In genomic region chr1:218866507-218866906, GRCh38 we compare ENCODE assay signal across 31 cellular contexts.
"Had no signal": no experiment of that assay in that cellular context is flagged by ENCODE, and none has a peak within 500 bp of the region (broad histone marks: within the 10 kb centered on the region; RNA-seq: fewer than 3 reads in every experiment).

No MANE protein-coding gene starts in this region.

- DNase-seq: activated CD4-positive, alpha-beta memory T cell treated with anti-CD3 and anti-CD28 coated beads, Interleukin-2, amount 10 ng/mL, durations not matched to agents 7 days and 5 days; activated CD4-positive, alpha-beta T cell treated with anti-CD3 and anti-CD28 coated beads for 36 hours; activated CD4-positive, alpha-beta T cell treated with anti-CD3 and anti-CD28 coated beads, Interleukin-2, amount 10 ng/mL, durations not matched to agents 7 days and 5 days; activated CD4-positive, alpha-beta T cell treated with anti-CD3 and anti-CD28 coated beads, Interleukin-2, amount 50 U/mL, for 4 hours; activated CD4-positive, CD25-positive, alpha-beta regulatory T cell; activated CD4-positive, CD25-positive, alpha-beta regulatory T cell treated with anti-CD3 and anti-CD28 coated beads, Interleukin-2, amount 50 U/mL, for 72 hours; activated CD8-positive, alpha-beta memory T cell treated with anti-CD3 and anti-CD28 coated beads, Interleukin-2, amount 50 U/mL, for 48 hours; activated gamma-delta T cell; activated naive CD4-positive, alpha-beta T cell; activated naive CD4-positive, alpha-beta T cell treated with anti-CD3 and anti-CD28 coated beads, Interleukin-2, amount 10 ng/mL, durations not matched to agents 7 days and 5 days; activated naive CD8-positive, alpha-beta T cell treated with anti-CD3 and anti-CD28 coated beads, Interleukin-2, amount 10 ng/mL, durations not matched to agents 7 days and 5 days; activated T-cell treated with anti-CD3 and anti-CD28 coated beads for 4 hours; activated T-cell treated with anti-CD3 and anti-CD28 coated beads, Interleukin-2, amount 50 U/mL, for 24 hours; activated T-cell treated with anti-CD3 and anti-CD28 coated beads, Interleukin-2, amount 50 U/mL, for 72 hours; brain microvascular endothelial cell; dorsolateral prefrontal cortex; effector memory CD4-positive, alpha-beta T cell; endodermal cell; erythroblast; foreskin keratinocyte; gastrocnemius medialis; glutamatergic neuron; heart left ventricle; T-helper 2 cell had no signal

- H3K4me3 ChIP-seq: ascending aorta, coronary artery, dorsolateral prefrontal cortex, esophagus muscularis mucosa, gastrocnemius medialis, heart left ventricle had no signal

- H3K9me3 Mint-ChIP-seq: activated CD4-positive, alpha-beta memory T cell treated with anti-CD3 and anti-CD28 coated beads, Interleukin-2, amount 10 ng/mL, durations not matched to agents 7 days and 5 days; activated CD4-positive, alpha-beta T cell treated with anti-CD3 and anti-CD28 coated beads, Interleukin-2, amount 10 ng/mL, durations not matched to agents 7 days and 5 days; activated naive CD4-positive, alpha-beta T cell treated with anti-CD3 and anti-CD28 coated beads, Interleukin-2, amount 10 ng/mL, durations not matched to agents 7 days and 5 days; activated T-cell treated with anti-CD3 and anti-CD28 coated beads, Interleukin-2, amount 50 U/mL, for 24 hours; dendritic cell treated with granulocyte-macrophage colony-stimulating factor and Interleukin-4, amounts not matched to agents 40 ng/mL and 50 ng/mL, for 4 days; endodermal cell had no signal

- H3K27ac ChIP-seq: ascending aorta, brain microvascular endothelial cell, coronary artery, dorsolateral prefrontal cortex, esophagus muscularis mucosa, foreskin keratinocyte, gastrocnemius medialis, heart left ventricle had no signal

- ATAC-seq: activated CD4-positive, alpha-beta T cell treated with anti-CD3 and anti-CD28 coated beads for 36 hours; activated naive CD4-positive, alpha-beta T cell treated with anti-CD3 and anti-CD28 coated beads, Interleukin-2, amount 50 U/mL, for 72 hours; activated T-cell treated with anti-CD3 and anti-CD28 coated beads, Interleukin-2, amount 50 U/mL, for 72 hours; foreskin keratinocyte; heart left ventricle had no signal

- H3K4me1 Mint-ChIP-seq: activated CD4-positive, alpha-beta memory T cell treated with anti-CD3 and anti-CD28 coated beads, Interleukin-2, amount 10 ng/mL, durations not matched to agents 7 days and 5 days; activated CD4-positive, alpha-beta T cell treated with anti-CD3 and anti-CD28 coated beads for 36 hours; activated CD4-positive, alpha-beta T cell treated with anti-CD3 and anti-CD28 coated beads, Interleukin-2, amount 10 ng/mL, durations not matched to agents 7 days and 5 days; activated naive CD4-positive, alpha-beta T cell treated with anti-CD3 and anti-CD28 coated beads, Interleukin-2, amount 10 ng/mL, durations not matched to agents 7 days and 5 days; activated naive CD8-positive, alpha-beta T cell treated with anti-CD3 and anti-CD28 coated beads, Interleukin-2, amount 10 ng/mL, durations not matched to agents 7 days and 5 days; central memory CD8-positive, alpha-beta T cell; endodermal cell had no signal

- H3K27ac Mint-ChIP-seq: activated CD4-positive, alpha-beta memory T cell treated with anti-CD3 and anti-CD28 coated beads, Interleukin-2, amount 10 ng/mL, durations not matched to agents 7 days and 5 days; activated CD4-positive, alpha-beta T cell treated with anti-CD3 and anti-CD28 coated beads for 36 hours; activated CD4-positive, alpha-beta T cell treated with anti-CD3 and anti-CD28 coated beads, Interleukin-2, amount 10 ng/mL, durations not matched to agents 7 days and 5 days; activated naive CD4-positive, alpha-beta T cell treated with anti-CD3 and anti-CD28 coated beads, Interleukin-2, amount 10 ng/mL, durations not matched to agents 7 days and 5 days; activated naive CD4-positive, alpha-beta T cell treated with anti-CD3 and anti-CD28 coated beads, Interleukin-2, amount 50 U/mL, for 72 hours; activated naive CD8-positive, alpha-beta T cell treated with anti-CD3 and anti-CD28 coated beads, Interleukin-2, amount 10 ng/mL, durations not matched to agents 7 days and 5 days; activated T-cell treated with anti-CD3 and anti-CD28 coated beads, Interleukin-2, amount 50 U/mL, for 24 hours; activated T-cell treated with anti-CD3 and anti-CD28 coated beads, Interleukin-2, amount 50 U/mL, for 72 hours; dendritic cell treated with granulocyte-macrophage colony-stimulating factor and Interleukin-4, amounts not matched to agents 40 ng/mL and 50 ng/mL, for 4 days; endodermal cell had no signal

- H3K4me3 Mint-ChIP-seq: activated CD4-positive, alpha-beta memory T cell treated with anti-CD3 and anti-CD28 coated beads, Interleukin-2, amount 10 ng/mL, durations not matched to agents 7 days and 5 days; activated CD4-positive, alpha-beta T cell treated with anti-CD3 and anti-CD28 coated beads for 36 hours; activated CD4-positive, alpha-beta T cell treated with anti-CD3 and anti-CD28 coated beads, Interleukin-2, amount 10 ng/mL, durations not matched to agents 7 days and 5 days; activated naive CD4-positive, alpha-beta T cell treated with anti-CD3 and anti-CD28 coated beads, Interleukin-2, amount 10 ng/mL, durations not matched to agents 7 days and 5 days; activated naive CD8-positive, alpha-beta T cell treated with anti-CD3 and anti-CD28 coated beads, Interleukin-2, amount 10 ng/mL, durations not matched to agents 7 days and 5 days; activated T-cell treated with anti-CD3 and anti-CD28 coated beads, Interleukin-2, amount 50 U/mL, for 24 hours; activated T-cell treated with anti-CD3 and anti-CD28 coated beads, Interleukin-2, amount 50 U/mL, for 72 hours; central memory CD8-positive, alpha-beta T cell; dendritic cell treated with granulocyte-macrophage colony-stimulating factor and Interleukin-4, amounts not matched to agents 40 ng/mL and 50 ng/mL, for 4 days; endodermal cell had no signal

- H3K27me3 ChIP-seq: ascending aorta, brain microvascular endothelial cell, dorsolateral prefrontal cortex, esophagus muscularis mucosa, foreskin keratinocyte, gastrocnemius medialis, heart left ventricle had no signal

- H3K9me3 ChIP-seq: ascending aorta, esophagus muscularis mucosa, gastrocnemius medialis, heart left ventricle had no signal

- H3K4me1 ChIP-seq: ascending aorta, esophagus muscularis mucosa, foreskin keratinocyte, heart left ventricle had no signal

- H3K36me3 ChIP-seq: ascending aorta, brain microvascular endothelial cell, esophagus muscularis mucosa, gastrocnemius medialis, heart left ventricle had no signal

- H3K27me3 Mint-ChIP-seq: activated CD4-positive, alpha-beta memory T cell treated with anti-CD3 and anti-CD28 coated beads, Interleukin-2, amount 10 ng/mL, durations not matched to agents 7 days and 5 days; activated CD4-positive, alpha-beta T cell treated with anti-CD3 and anti-CD28 coated beads for 36 hours; activated CD4-positive, alpha-beta T cell treated with anti-CD3 and anti-CD28 coated beads, Interleukin-2, amount 10 ng/mL, durations not matched to agents 7 days and 5 days; activated naive CD4-positive, alpha-beta T cell treated with anti-CD3 and anti-CD28 coated beads, Interleukin-2, amount 10 ng/mL, durations not matched to agents 7 days and 5 days; activated naive CD8-positive, alpha-beta T cell treated with anti-CD3 and anti-CD28 coated beads, Interleukin-2, amount 10 ng/mL, durations not matched to agents 7 days and 5 days; activated T-cell treated with anti-CD3 and anti-CD28 coated beads, Interleukin-2, amount 50 U/mL, for 24 hours; central memory CD8-positive, alpha-beta T cell; dendritic cell treated with granulocyte-macrophage colony-stimulating factor and Interleukin-4, amounts not matched to agents 40 ng/mL and 50 ng/mL, for 4 days had no signal

- FAIRE-seq: bronchial epithelial cell had no signal

- H3K36me3 Mint-ChIP-seq: activated naive CD4-positive, alpha-beta T cell treated with anti-CD3 and anti-CD28 coated beads, Interleukin-2, amount 10 ng/mL, durations not matched to agents 7 days and 5 days; activated naive CD4-positive, alpha-beta T cell treated with anti-CD3 and anti-CD28 coated beads, Interleukin-2, amount 50 U/mL, for 72 hours; activated naive CD8-positive, alpha-beta T cell treated with anti-CD3 and anti-CD28 coated beads, Interleukin-2, amount 10 ng/mL, durations not matched to agents 7 days and 5 days had no signal
